Comparison of ENCODE assay signal across 26 cellular contexts in genomic region chr12:23238957-23239356, GRCh38.
"Had no signal": no experiment of that assay in that cellular context is flagged by ENCODE, and none has a peak within 500 bp of the region (broad histone marks: within the 10 kb centered on the region; RNA-seq: fewer than 3 reads in every experiment).

No MANE protein-coding gene starts in this region.

- H3K27me3 ChIP-seq: stomach, suprapubic skin, testis, thyroid gland, tibial artery, tibial nerve, transverse colon, upper lobe of left lung, upper lobe of right lung, uterus, vagina had no signal

- H3K9me3 ChIP-seq: stomach, suprapubic skin, testis, thoracic aorta, thyroid gland, tibial artery, tibial nerve, transverse colon, upper lobe of left lung, upper lobe of right lung, uterus, vagina had no signal

- ATAC-seq: stimulated activated effector memory CD8-positive, alpha-beta T cell treated with anti-CD3 and anti-CD28 coated beads, Interleukin-12 subunit alpha, Interleukin-12 subunit beta, amount 100 ng/mL, for 72 hours; stimulated activated memory B cell treated with anti-CD40 and anti-IgM and Interleukin-4, amounts not matched to agents 10 μg/mL and 1 μg/mL and 100 μg/mL, for 72 hours; stimulated activated naive B cell treated with anti-CD40 and anti-IgM and Interleukin-4, amounts not matched to agents 10 μg/mL and 1 μg/mL and 100 μg/mL, for 72 hours; stimulated activated naive CD8-positive, alpha-beta T cell treated with anti-CD3 and anti-CD28 coated beads, Interleukin-15, amount 100 ng/mL, for 72 hours; stimulated activated naive CD8-positive, alpha-beta T cell treated with anti-CD3 and anti-CD28 coated beads, Interleukin-15, Interleukin-2, amounts not matched to agents 100 U/mL and 50 U/mL, for 24 hours had no signal

- H3K4me3 ChIP-seq: stomach, suprapubic skin, testis, thoracic aorta, thyroid gland, tibial artery, tibial nerve, transverse colon, upper lobe of left lung, upper lobe of right lung, uterus, vagina had no signal

- H3K36me3 ChIP-seq: stomach, suprapubic skin, thoracic aorta, thyroid gland, tibial artery, tibial nerve, transverse colon, upper lobe of left lung, upper lobe of right lung, uterus, vagina had no signal

- H3K27ac ChIP-seq: stomach, suprapubic skin, testis, thoracic aorta, thyroid gland, tibial artery, tibial nerve, transverse colon, upper lobe of left lung, upper lobe of right lung, uterus, vagina had no signal

- DNase-seq: stimulated activated CD4-positive, alpha-beta T cell treated with anti-CD3 and anti-CD28 coated beads, Interleukin-2, amount 100 ng/mL, for 48 hours; stimulated activated CD4-positive, alpha-beta T cell treated with anti-CD3 and anti-CD28 coated beads, Interleukin-4, amount 100 ng/mL, for 1 hour; stimulated activated CD4-positive, alpha-beta T cell treated with anti-CD3 and anti-CD28 coated beads, Interleukin-4, amount 100 ng/mL, for 24 hours; stimulated activated CD4-positive, alpha-beta T cell treated with anti-CD3 and anti-CD28 coated beads, Interleukin-4, amount 100 ng/mL, for 4 hours; stimulated activated CD8-positive, alpha-beta memory T cell treated with anti-CD3 and anti-CD28 coated beads, Interleukin-4, amount 100 ng/mL, for 48 hours; stimulated activated naive B cell treated with anti-CD40 and anti-IgM and Interleukin-4, amounts not matched to agents 10 μg/mL and 1 μg/mL and 100 μg/mL, for 72 hours; stimulated activated naive CD4-positive, alpha-beta T cell; stimulated activated naive CD4-positive, alpha-beta T cell treated with Interleukin-2 at 50 U/mL for 16 hours; stimulated activated naive CD8-positive, alpha-beta T cell treated with anti-CD3 and anti-CD28 coated beads, Interleukin-15, amount 100 ng/mL, for 72 hours; stimulated activated naive CD8-positive, alpha-beta T cell treated with anti-CD3 and anti-CD28 coated beads, Interleukin-15, Interleukin-2, amounts not matched to agents 100 U/mL and 50 U/mL, for 24 hours; stomach; substantia nigra; testis; thyroid gland; tibial artery; transverse colon; trophoblast cell; upper lobe of left lung; upper lobe of right lung; uterus had no signal

- H3K4me1 ChIP-seq: suprapubic skin, testis, thyroid gland, upper lobe of left lung, upper lobe of right lung, uterus, vagina had no signal
